Comparison of ENCODE assay signal across 8 cellular contexts in the genomic region with DNA sequence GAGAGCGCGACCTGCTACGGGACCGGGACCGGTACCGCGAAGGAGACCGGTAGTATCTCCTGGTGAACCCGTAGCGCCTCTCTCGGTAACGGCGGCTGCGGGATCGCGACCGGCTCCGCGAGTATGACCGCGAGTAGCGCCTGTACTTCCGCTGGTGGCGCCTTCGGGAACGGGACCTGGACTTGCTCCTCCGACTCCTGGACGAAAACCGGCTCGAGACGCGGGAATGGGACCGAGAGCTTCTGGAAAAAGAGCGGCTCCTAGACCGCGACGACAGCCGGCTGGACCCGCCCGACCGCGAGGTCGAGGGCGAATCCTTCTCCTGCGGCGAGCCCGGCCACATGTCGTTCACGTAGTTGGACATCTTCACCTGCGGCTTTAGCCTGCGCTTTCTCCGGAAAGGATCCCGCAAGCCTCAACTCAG. TPM values are rescaled to one million over a fixed set of nuclear protein-coding genes. Genes with fewer than 3 reads are reported as not detected.
DNase-seq lines count a peak whose midpoint lies in the region; ATAC-seq and TF ChIP-seq lines count a peak whose summit lies in the region.

No MANE protein-coding gene starts in this region.

- H3K36me3 Mint-ChIP-seq in progenitor cell of endocrine pancreas (ENCODE audit: insufficient read depth): peaks cover 9% of the 10 kb centered on the region

- H3K9me3 Mint-ChIP-seq in progenitor cell of endocrine pancreas (ENCODE audit: low read depth): no peaks in the 10 kb centered on the region

- no peaks in the 10 kb centered on the region for H3K27me3 Mint-ChIP-seq in progenitor cell of endocrine pancreas

- peak overlapping the region; percentile 99 for H3K27ac Mint-ChIP-seq in progenitor cell of endocrine pancreas

- peak; percentile 47 for DNase-seq in NCI-H748 (lab: John Stamatoyannopoulos, UW; ENCODE audit: unreplicated experiment)
- no peak for DNase-seq in NCI-H748 treated with DMSO at 0.1 percent for 48 hours (lab: John Stamatoyannopoulos, UW)
- DNase-seq in activated CD8-positive, alpha-beta memory T cell treated with anti-CD3 and anti-CD28 coated beads, Interleukin-2, amount 50 U/mL, for 48 hours: peak; percentile 72
- no peak for DNase-seq in fibroblast of the aortic adventitia (ENCODE audit: low read depth)
- DNase-seq in progenitor cell of endocrine pancreas (ENCODE audit: low spot score, unreplicated experiment): peak; percentile 24
- no peak for DNase-seq in NCI-H187 treated with DMSO at 0.1 percent for 48 hours (lab: John Stamatoyannopoulos, UW)
- DNase-seq in AG08395 (ENCODE audit: low spot score): no peak

- ATAC-seq in HG03342 (IDR thresholded peaks at IDR 0.05; ENCODE audit: unreplicated experiment): peak; percentile 9

- H3K4me3 ChIP-seq in fibroblast of the aortic adventitia (ENCODE audit: low read depth, low read length): peak overlapping the region; percentile 100

- TF ChIP-seq CTCF in fibroblast of the aortic adventitia (IDR thresholded peaks at IDR 0.05; ENCODE audit: insufficient read depth, low read length): peak; percentile 10
- no peak for TF ChIP-seq CTCF in progenitor cell of endocrine pancreas (IDR thresholded peaks at IDR 0.05; ENCODE audit: unreplicated experiment)

- peaks cover 28% of the 10 kb centered on the region for H3K4me1 Mint-ChIP-seq in progenitor cell of endocrine pancreas (ENCODE audit: low read depth)

- peak overlapping the region; percentile 96 for H3K4me3 Mint-ChIP-seq in progenitor cell of endocrine pancreas (ENCODE audit: low read depth)

RNA-seq across cellular contexts. Expression of gene RSRP1, which starts 0.6 kb away (rescaled TPM):
- total RNA-seq in fibroblast of the aortic adventitia (ENCODE audit: low replicate concordance) (51.2 and 174 TPM in 2 replicates), progenitor cell of endocrine pancreas (124 and 127 TPM in 2 replicates)

RNA-seq across cellular contexts. Expression of gene SYF2, which starts 14.3 kb away (rescaled TPM):
- 44.7 and 227 TPM in 2 replicates for total RNA-seq in fibroblast of the aortic adventitia (ENCODE audit: low replicate concordance)
- 40.3 and 43.5 TPM in 2 replicates for total RNA-seq in progenitor cell of endocrine pancreas

RNA-seq across cellular contexts. Expression of gene RHD, which starts 25.7 kb away (rescaled TPM):
- not detected in 2 replicates for total RNA-seq in fibroblast of the aortic adventitia (ENCODE audit: low replicate concordance)
- not detected in 2 replicates for total RNA-seq in progenitor cell of endocrine pancreas

Comparison
In these comparisons a context has a peak if more than half of its experiments do, and no peak if none do; other contexts are left out.
1. DNase-seq: peak in NCI-H748 (single experiment), activated CD8-positive, alpha-beta memory T cell treated with anti-CD3 and anti-CD28 coated beads, Interleukin-2, amount 50 U/mL, for 48 hours (single experiment) and progenitor cell of endocrine pancreas (single experiment); none in NCI-H748 treated with DMSO at 0.1 percent for 48 hours (single experiment), fibroblast of the aortic adventitia (single experiment), NCI-H187 treated with DMSO at 0.1 percent for 48 hours (single experiment) and AG08395 (single experiment).